Comparison of ENCODE assay signal across 23 cellular contexts in the genomic region with DNA sequence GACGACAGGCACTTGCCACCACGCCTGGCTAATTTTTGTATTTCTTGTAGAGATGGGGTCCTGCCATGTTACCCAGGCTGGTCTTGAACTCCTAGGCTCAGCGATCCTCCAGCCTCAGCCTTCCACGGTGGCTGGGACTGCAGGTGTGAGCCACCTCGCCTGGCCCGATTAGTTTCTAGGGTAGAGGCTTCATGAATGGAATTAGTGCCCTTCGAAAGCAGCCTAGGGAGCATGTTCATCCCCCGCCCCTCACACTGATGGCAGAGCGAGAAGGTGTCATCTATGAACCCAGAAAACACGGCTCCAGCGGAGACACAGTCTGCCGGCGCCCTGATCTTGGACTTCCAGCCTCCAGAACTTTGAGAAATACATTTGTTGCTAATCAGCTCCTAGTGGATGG.
"Had no signal": no experiment of that assay in that cellular context is flagged by ENCODE, and none has a peak within 500 bp of the region (broad histone marks: within the 10 kb centered on the region; RNA-seq: fewer than 3 reads in every experiment).

No MANE protein-coding gene starts in this region.

- ATAC-seq: natural killer cell treated with Interleukin-12 subunit alpha and Interleukin-12 subunit beta and Interleukin-15 and Interleukin-18, amount 100 ng/mL, for 72 hours had no signal

- DNase-seq: activated CD4-positive, alpha-beta memory T cell treated with anti-CD3 and anti-CD28 coated beads for 36 hours; activated CD4-positive, alpha-beta T cell treated with anti-CD3 and anti-CD28 coated beads, Interleukin-2, amount 10 ng/mL, durations not matched to agents 24 days and 14 days; activated CD8-positive, alpha-beta memory T cell treated with anti-CD3 and anti-CD28 coated beads, Interleukin-2, amount 50 U/mL, for 48 hours; activated gamma-delta T cell; activated naive CD4-positive, alpha-beta T cell treated with anti-CD3 and anti-CD28 coated beads, Interleukin-2, amount 50 U/mL, for 16 hours; activated T-cell treated with anti-CD3 and anti-CD28 coated beads, Interleukin-2, amount 50 U/mL, for 24 hours; amniotic stem cell; effector CD8-positive, alpha-beta T cell; esophagus squamous epithelium; foreskin melanocyte; hypothalamus; mesenchymal stem cell; stimulated activated CD4-positive, alpha-beta T cell treated with anti-CD3 and anti-CD28 coated beads, Interleukin-15, amount 100 ng/mL, for 24 hours; stimulated activated naive CD4-positive, alpha-beta T cell; SW 1271; T-helper 9 cell had no signal

- H3K9me3 ChIP-seq: esophagus squamous epithelium, suprapubic skin, tibial artery had no signal

- H3K27ac ChIP-seq: epithelial cell of prostate, esophagus squamous epithelium, SK-N-MC, suprapubic skin, VCaP had no signal

- H3K4me3 ChIP-seq: esophagus squamous epithelium, SK-N-MC, smooth muscle cell, suprapubic skin, tibial artery had no signal

- H3K27me3 ChIP-seq: suprapubic skin, tibial artery had no signal

- H3K4me2 ChIP-seq: smooth muscle cell had no signal
